In genomic region chr10:95688648-95689047, GRCh38 we compare ENCODE assay signal across 16 cellular contexts. TPM values are rescaled to one million over a fixed set of nuclear protein-coding genes. Genes with fewer than 3 reads are reported as not detected.
DNase-seq lines count a peak whose midpoint lies in the region; ATAC-seq, FAIRE-seq and TF ChIP-seq lines count a peak whose summit lies in the region.
"Had no signal": no experiment of that assay in that cellular context is flagged by ENCODE, and none has a peak within 500 bp of the region (broad histone marks: within the 10 kb centered on the region; RNA-seq: fewer than 3 reads in every experiment).

No MANE protein-coding gene starts in this region.

- intact Hi-C loops in OCI-LY7 (cut with micrococcal nuclease; ENCODE audit: unreplicated experiment): no loop called here

- no peak overlapping the region for H2AFZ ChIP-seq in OCI-LY7 (ENCODE audit: low read length)

- H3K4me3 ChIP-seq in GM12864 (ENCODE audit: low read depth, low read length) (no peak overlapping the region), OCI-LY7 (ENCODE audit: low read depth, low read length, poor library complexity, severe bottlenecking) (no peak overlapping the region), epithelial cell of esophagus (ENCODE audit: low read length) (no peak overlapping the region)
- H3K4me3 ChIP-seq: K562 had no signal

- peaks cover 71% of the 10 kb centered on the region for H3K36me3 ChIP-seq in OCI-LY7 (ENCODE audit: insufficient read depth, low read length)

- no peak overlapping the region for H3K27ac Mint-ChIP-seq in activated naive CD8-positive, alpha-beta T cell treated with anti-CD3 and anti-CD28 coated beads for 36 hours
- H3K27ac Mint-ChIP-seq: CD4-positive, alpha-beta T cell had no signal

- no peak overlapping the region for H3K4me2 ChIP-seq in OCI-LY7 (ENCODE audit: low read length)

- BruUV-seq in OCI-LY7 (replicated peaks; lab: Mats Ljungman, UMichigan): no TSS peak

- H3K27me3 Mint-ChIP-seq in activated naive CD8-positive, alpha-beta T cell treated with anti-CD3 and anti-CD28 coated beads for 36 hours: no peaks in the 10 kb centered on the region
- H3K27me3 Mint-ChIP-seq: CD4-positive, alpha-beta T cell had no signal

- no peak overlapping the region for H3K27ac ChIP-seq in OCI-LY7 (ENCODE audit: low read depth, low read length, poor library complexity, severe bottlenecking)

- TF ChIP-seq CTCF in GM12864 (IDR thresholded peaks at IDR 0.05; ENCODE audit: low read depth, low read length, missing control alignments) (peak; percentile 26), OCI-LY7 (conservative IDR thresholded peaks at IDR 0.05; ENCODE audit: low read length) (peak; percentile 64), epithelial cell of esophagus (IDR thresholded peaks at IDR 0.05; ENCODE audit: insufficient read depth, low read depth, low read length, missing control alignments) (peak; percentile 20)

- FAIRE-seq in GM12891 (lab: Jason Lieb, UNC): peak; percentile 23
- FAIRE-seq: K562 had no signal

- H4K20me1 ChIP-seq in OCI-LY7 (ENCODE audit: insufficient read depth, low read length): no peaks in the 10 kb centered on the region

- no peaks in the 10 kb centered on the region for H3K9me2 ChIP-seq in OCI-LY7 (ENCODE audit: insufficient read depth, low read length)

- no peak for TF ChIP-seq POLR2A in GM12891 (IDR thresholded peaks at IDR 0.05; ENCODE audit: low read depth, low read length)

- peaks cover 28% of the 10 kb centered on the region for H3K4me1 Mint-ChIP-seq in activated naive CD8-positive, alpha-beta T cell treated with anti-CD3 and anti-CD28 coated beads for 36 hours

- H3K9me3 Mint-ChIP-seq in activated naive CD8-positive, alpha-beta T cell treated with anti-CD3 and anti-CD28 coated beads for 36 hours: no peaks in the 10 kb centered on the region
- H3K9me3 Mint-ChIP-seq: CD4-positive, alpha-beta T cell had no signal

- POLR2A ChIA-PET in OCI-LY7 (lab: Charles Lee): interaction anchor here (0.9 to 1.7 kb wide), 5 partner anchors 9 to 262 kb away, joined by 3 to 7 read pairs (median 3); no protein-coding TSS in a partner anchor

- no peak for ATAC-seq in activated CD4-positive, CD25-positive, alpha-beta regulatory T cell treated with anti-CD3 and anti-CD28 coated beads, Interleukin-2, amount 50 U/mL, for 24 hours
- ATAC-seq in HG03039 (IDR thresholded peaks at IDR 0.05; ENCODE audit: unreplicated experiment): no peak
- ATAC-seq: K562 had no signal

- H3K79me2 ChIP-seq in OCI-LY7 (ENCODE audit: insufficient read depth, low read depth, low read length): peaks cover 11% of the 10 kb centered on the region

- CTCF ChIA-PET in OCI-LY7 (lab: Charles Lee; ENCODE audit: unreplicated experiment): no interaction called here

- no peak for DNase-seq in GM12864 (ENCODE audit: low read depth)
- DNase-seq in GM12891 (ENCODE audit: insufficient read length, low spot score): no peak
- DNase-seq in OCI-LY7 (ENCODE audit: low spot score): peak; percentile 11
- DNase-seq in epithelial cell of esophagus (ENCODE audit: low read depth): no peak
- DNase-seq in activated naive CD8-positive, alpha-beta T cell treated with anti-CD3 and anti-CD28 coated beads for 36 hours: no peak
- DNase-seq in H4 (ENCODE audit: low spot score): no peak
- DNase-seq: ACHN; CD4-positive, alpha-beta T cell; DND-41; GF-D8; NCI-H1105 treated with DMSO at 0.1 percent for 48 hours; NCI-H187 treated with DMSO at 0.1 percent for 48 hours; NCI-H510A had no signal

- H3K9me3 ChIP-seq in OCI-LY7 (ENCODE audit: low read length): no peaks in the 10 kb centered on the region

- peaks cover 35% of the 10 kb centered on the region for H3K36me3 Mint-ChIP-seq in activated naive CD8-positive, alpha-beta T cell treated with anti-CD3 and anti-CD28 coated beads for 36 hours

- no peak overlapping the region for H3K4me3 Mint-ChIP-seq in activated naive CD8-positive, alpha-beta T cell treated with anti-CD3 and anti-CD28 coated beads for 36 hours
- H3K4me3 Mint-ChIP-seq: CD4-positive, alpha-beta T cell had no signal

- peaks cover 16% of the 10 kb centered on the region for H3K4me1 ChIP-seq in OCI-LY7 (ENCODE audit: insufficient read depth, low read length, poor library complexity, severe bottlenecking)

TF ChIP-seq in GM12891, 5 proteins besides CTCF, POLR2A, EP300 and RAD21:
- TF ChIP-seq SPI1 (IDR thresholded peaks at IDR 0.05; ENCODE audit: low read depth, low read length) (no peak), POU2F2 (IDR thresholded peaks at IDR 0.05; ENCODE audit: low read depth, low read length) (no peak), POLR2AphosphoS5 (IDR thresholded peaks at IDR 0.05; ENCODE audit: low read depth, low read length) (no peak), PAX5 (IDR thresholded peaks at IDR 0.05; ENCODE audit: insufficient read depth, low read length, severe bottlenecking) (no peak), TAF1 (IDR thresholded peaks at IDR 0.05; ENCODE audit: low read depth, low read length) (no peak)

RNA-seq across cellular contexts. Expression of gene TCTN3, which starts 5.1 kb away (rescaled TPM):
- 22.7 TPM for polyA plus RNA-seq in GM12891 (2012; ENCODE audit: low read depth, missing spikeins)
- total RNA-seq in OCI-LY7 (2014; rRNA removed; shearing (Covaris generic)): 9.6 and 10.4 TPM in 2 replicates
- total RNA-seq in OCI-LY7 (2022): 14.4 and 18.1 TPM in 2 replicates
- total RNA-seq in activated naive CD8-positive, alpha-beta T cell treated with anti-CD3 and anti-CD28 coated beads for 36 hours: 10 to 100 TPM; 25.2 to 26.2 TPM
- total RNA-seq in H4 (2014; rRNA removed; shearing (Covaris generic)): 46.9 and 57.8 TPM in 2 replicates

RNA-seq across cellular contexts. Expression of gene ALDH18A1, which starts 32.1 kb away (rescaled TPM):
- polyA plus RNA-seq in GM12891 (2012; ENCODE audit: low read depth, missing spikeins): 51.3 TPM
- total RNA-seq in OCI-LY7 (2014; rRNA removed; shearing (Covaris generic)): 62.3 and 65.9 TPM in 2 replicates
- total RNA-seq in OCI-LY7 (2022): 72.1 and 72.3 TPM in 2 replicates
- 100 to 1,000 TPM; 127 to 128 TPM for total RNA-seq in activated naive CD8-positive, alpha-beta T cell treated with anti-CD3 and anti-CD28 coated beads for 36 hours
- 78.3 and 80.4 TPM in 2 replicates for total RNA-seq in H4 (2014; rRNA removed; shearing (Covaris generic))
